ENCODE assay signal across 1 cellular context in genomic region chr9:96564217-96564616, GRCh38.
TF ChIP-seq lines count a peak whose summit lies in the region.

No MANE protein-coding gene starts in this region.

TF ChIP-seq in GM12878, 131 proteins besides CTCF, POLR2A, EP300 and RAD21:
- no peak for TF ChIP-seq ZBED1 (IDR thresholded peaks at IDR 0.05; ENCODE audit: borderline replicate concordance)
- no peak for TF ChIP-seq SMAD5 (IDR thresholded peaks at IDR 0.05; ENCODE audit: low read depth)
- peak; percentile 41; the same call in 1 of the 2 replicates for TF ChIP-seq MTA2 (IDR thresholded peaks at IDR 0.05; ENCODE audit: low read depth)
- peak; percentile 87 for TF ChIP-seq ZNF24 (IDR thresholded peaks at IDR 0.05)
- no peak for TF ChIP-seq MYC (IDR thresholded peaks at IDR 0.05; ENCODE audit: insufficient read depth, insufficient read length, insufficient replicate concordance, low read length, severe bottlenecking)
